ENCODE assay signal across 1 cellular context in the genomic region with DNA sequence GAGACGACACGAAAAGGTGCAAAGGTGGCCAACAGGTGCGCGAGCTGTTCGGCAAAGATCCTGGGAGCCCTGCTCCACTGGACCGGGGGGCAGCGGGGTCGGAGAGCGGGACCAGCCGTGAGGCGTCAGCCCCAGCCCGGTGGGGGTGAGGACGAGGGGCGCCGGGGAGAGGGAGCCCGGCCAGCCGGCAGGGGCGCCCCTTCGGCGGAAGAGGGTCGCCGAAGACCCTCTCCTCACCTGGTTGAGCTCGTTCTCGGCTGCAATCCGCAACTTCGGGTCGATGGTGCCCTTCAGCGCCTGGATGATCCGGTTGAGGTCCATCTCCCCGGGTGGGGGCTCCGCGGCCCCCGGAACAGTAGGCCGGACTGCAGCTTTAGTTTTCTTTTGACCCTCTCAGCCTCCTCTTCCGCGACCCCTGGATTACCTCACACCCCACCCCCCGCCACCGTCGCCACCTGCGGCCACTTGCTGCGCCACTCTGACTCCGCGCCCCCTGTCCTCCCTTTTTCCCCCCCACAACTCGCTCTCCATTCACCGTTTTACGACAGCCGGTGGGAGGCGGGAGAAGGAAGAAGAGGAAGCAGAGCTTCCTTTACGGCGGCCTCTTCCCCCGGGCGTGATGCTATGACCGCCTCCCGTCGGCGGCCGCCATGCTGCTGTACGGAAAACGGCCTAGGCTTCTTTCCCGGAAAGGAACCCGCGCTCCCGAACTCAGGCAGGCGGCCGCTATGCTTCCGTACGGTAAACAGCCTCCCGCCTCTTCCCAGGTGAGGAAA.
TF ChIP-seq lines count a peak whose summit lies in the region.

A gene (minus strand): TSS at position 543 of the 776 bp plus-strand sequence. CDS start 222 bp downstream, at position 321.

TF ChIP-seq in HepG2, 621 proteins besides CTCF, POLR2A, EP300 and RAD21 (continued from another document and continues in another):
- TF ChIP-seq ASH2L (IDR thresholded peaks at IDR 0.05; ENCODE audit: insufficient read length, low read depth, low read length) = peak; percentile 75
- peak; percentile 87 for TF ChIP-seq CREM (IDR thresholded peaks at IDR 0.05)
- TF ChIP-seq CREM (CRISPR knock-in tag; IDR thresholded peaks at IDR 0.05) = no peak
- peak; percentile 69; the same call in 1 of the 2 replicates for TF ChIP-seq MTA1 (CRISPR knock-in tag; IDR thresholded peaks at IDR 0.05; ENCODE audit: borderline replicate concordance)
- TF ChIP-seq PPARG (CRISPR knock-in tag; conservative IDR thresholded peaks at IDR 0.05) = 0 out of 2 replicates have a peak, but pooled peaks have one; percentile 8
- TF ChIP-seq ZNF543 (CRISPR knock-in tag; IDR thresholded peaks at IDR 0.05) = 0 out of 2 replicates have a peak, but pooled peaks have one; percentile 8
- TF ChIP-seq, protein P1, sequence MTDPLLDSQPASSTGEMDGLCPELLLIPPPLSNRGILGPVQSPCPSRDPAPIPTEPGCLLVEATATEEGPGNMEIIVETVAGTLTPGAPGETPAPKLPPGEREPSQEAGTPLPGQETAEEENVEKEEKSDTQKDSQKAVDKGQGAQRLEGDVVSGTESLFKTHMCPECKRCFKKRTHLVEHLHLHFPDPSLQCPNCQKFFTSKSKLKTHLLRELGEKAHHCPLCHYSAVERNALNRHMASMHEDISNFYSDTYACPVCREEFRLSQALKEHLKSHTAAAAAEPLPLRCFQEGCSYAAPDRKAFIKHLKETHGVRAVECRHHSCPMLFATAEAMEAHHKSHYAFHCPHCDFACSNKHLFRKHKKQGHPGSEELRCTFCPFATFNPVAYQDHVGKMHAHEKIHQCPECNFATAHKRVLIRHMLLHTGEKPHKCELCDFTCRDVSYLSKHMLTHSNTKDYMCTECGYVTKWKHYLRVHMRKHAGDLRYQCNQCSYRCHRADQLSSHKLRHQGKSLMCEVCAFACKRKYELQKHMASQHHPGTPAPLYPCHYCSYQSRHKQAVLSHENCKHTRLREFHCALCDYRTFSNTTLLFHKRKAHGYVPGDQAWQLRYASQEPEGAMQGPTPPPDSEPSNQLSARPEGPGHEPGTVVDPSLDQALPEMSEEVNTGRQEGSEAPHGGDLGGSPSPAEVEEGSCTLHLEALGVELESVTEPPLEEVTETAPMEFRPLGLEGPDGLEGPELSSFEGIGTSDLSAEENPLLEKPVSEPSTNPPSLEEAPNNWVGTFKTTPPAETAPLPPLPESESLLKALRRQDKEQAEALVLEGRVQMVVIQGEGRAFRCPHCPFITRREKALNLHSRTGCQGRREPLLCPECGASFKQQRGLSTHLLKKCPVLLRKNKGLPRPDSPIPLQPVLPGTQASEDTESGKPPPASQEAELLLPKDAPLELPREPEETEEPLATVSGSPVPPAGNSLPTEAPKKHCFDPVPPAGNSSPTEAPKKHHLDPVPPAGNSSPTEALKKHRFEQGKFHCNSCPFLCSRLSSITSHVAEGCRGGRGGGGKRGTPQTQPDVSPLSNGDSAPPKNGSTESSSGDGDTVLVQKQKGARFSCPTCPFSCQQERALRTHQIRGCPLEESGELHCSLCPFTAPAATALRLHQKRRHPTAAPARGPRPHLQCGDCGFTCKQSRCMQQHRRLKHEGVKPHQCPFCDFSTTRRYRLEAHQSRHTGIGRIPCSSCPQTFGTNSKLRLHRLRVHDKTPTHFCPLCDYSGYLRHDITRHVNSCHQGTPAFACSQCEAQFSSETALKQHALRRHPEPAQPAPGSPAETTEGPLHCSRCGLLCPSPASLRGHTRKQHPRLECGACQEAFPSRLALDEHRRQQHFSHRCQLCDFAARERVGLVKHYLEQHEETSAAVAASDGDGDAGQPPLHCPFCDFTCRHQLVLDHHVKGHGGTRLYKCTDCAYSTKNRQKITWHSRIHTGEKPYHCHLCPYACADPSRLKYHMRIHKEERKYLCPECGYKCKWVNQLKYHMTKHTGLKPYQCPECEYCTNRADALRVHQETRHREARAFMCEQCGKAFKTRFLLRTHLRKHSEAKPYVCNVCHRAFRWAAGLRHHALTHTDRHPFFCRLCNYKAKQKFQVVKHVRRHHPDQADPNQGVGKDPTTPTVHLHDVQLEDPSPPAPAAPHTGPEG (CRISPR knock-in tag; IDR thresholded peaks at IDR 0.05) = 0 out of 2 replicates have a peak, but pooled peaks have one; percentile 32
- peak; percentile 62; the same call in 1 of the 2 replicates for TF ChIP-seq KAT7 (CRISPR knock-in tag; IDR thresholded peaks at IDR 0.05; ENCODE audit: borderline replicate concordance)
- 0 out of 2 replicates have a peak, but pooled peaks have one; percentile 12 for TF ChIP-seq ZMYM3 (CRISPR knock-in tag; IDR thresholded peaks at IDR 0.05)
- TF ChIP-seq BRCA1 (CRISPR knock-in tag; IDR thresholded peaks at IDR 0.05) = 0 out of 2 replicates have a peak, but pooled peaks have one; percentile 36
- TF ChIP-seq TBX2 (CRISPR knock-in tag; IDR thresholded peaks at IDR 0.05; ENCODE audit: borderline replicate concordance) = peak; percentile 67; the same call in 1 of the 2 replicates
- TF ChIP-seq, protein P2, sequence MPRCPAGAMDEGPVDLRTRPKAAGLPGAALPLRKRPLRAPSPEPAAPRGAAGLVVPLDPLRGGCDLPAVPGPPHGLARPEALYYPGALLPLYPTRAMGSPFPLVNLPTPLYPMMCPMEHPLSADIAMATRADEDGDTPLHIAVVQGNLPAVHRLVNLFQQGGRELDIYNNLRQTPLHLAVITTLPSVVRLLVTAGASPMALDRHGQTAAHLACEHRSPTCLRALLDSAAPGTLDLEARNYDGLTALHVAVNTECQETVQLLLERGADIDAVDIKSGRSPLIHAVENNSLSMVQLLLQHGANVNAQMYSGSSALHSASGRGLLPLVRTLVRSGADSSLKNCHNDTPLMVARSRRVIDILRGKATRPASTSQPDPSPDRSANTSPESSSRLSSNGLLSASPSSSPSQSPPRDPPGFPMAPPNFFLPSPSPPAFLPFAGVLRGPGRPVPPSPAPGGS (CRISPR knock-in tag; IDR thresholded peaks at IDR 0.05) = peak; percentile 89
- TF ChIP-seq GTF3A (CRISPR knock-in tag; conservative IDR thresholded peaks at IDR 0.05) = no peak
- TF ChIP-seq ZSCAN22 (CRISPR knock-in tag; IDR thresholded peaks at IDR 0.05) = no peak
- TF ChIP-seq, protein P3, sequence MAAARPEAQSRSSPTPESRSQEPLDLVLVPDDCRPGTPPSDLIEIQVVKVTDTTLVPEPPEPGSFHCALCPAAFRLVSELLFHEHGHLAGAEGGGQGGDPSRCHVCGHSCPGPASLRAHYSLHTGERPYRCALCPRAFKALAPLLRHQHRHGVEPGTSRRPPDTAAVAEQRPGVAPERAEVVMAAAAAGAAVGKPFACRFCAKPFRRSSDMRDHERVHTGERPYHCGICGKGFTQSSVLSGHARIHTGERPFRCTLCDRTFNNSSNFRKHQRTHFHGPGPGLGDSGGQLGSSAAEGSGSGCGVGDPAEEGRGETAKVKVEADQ (CRISPR knock-in tag; IDR thresholded peaks at IDR 0.05; ENCODE audit: borderline replicate concordance) = peak; percentile 51; the same call in 1 of the 2 replicates
- TF ChIP-seq, protein P4, sequence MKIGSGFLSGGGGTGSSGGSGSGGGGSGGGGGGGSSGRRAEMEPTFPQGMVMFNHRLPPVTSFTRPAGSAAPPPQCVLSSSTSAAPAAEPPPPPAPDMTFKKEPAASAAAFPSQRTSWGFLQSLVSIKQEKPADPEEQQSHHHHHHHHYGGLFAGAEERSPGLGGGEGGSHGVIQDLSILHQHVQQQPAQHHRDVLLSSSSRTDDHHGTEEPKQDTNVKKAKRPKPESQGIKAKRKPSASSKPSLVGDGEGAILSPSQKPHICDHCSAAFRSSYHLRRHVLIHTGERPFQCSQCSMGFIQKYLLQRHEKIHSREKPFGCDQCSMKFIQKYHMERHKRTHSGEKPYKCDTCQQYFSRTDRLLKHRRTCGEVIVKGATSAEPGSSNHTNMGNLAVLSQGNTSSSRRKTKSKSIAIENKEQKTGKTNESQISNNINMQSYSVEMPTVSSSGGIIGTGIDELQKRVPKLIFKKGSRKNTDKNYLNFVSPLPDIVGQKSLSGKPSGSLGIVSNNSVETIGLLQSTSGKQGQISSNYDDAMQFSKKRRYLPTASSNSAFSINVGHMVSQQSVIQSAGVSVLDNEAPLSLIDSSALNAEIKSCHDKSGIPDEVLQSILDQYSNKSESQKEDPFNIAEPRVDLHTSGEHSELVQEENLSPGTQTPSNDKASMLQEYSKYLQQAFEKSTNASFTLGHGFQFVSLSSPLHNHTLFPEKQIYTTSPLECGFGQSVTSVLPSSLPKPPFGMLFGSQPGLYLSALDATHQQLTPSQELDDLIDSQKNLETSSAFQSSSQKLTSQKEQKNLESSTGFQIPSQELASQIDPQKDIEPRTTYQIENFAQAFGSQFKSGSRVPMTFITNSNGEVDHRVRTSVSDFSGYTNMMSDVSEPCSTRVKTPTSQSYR (CRISPR knock-in tag; IDR thresholded peaks at IDR 0.05; ENCODE audit: borderline replicate concordance) = peak; percentile 52; the same call in 1 of the 2 replicates
- TF ChIP-seq TEAD3 (CRISPR knock-in tag; optimal IDR thresholded peaks at IDR 0.05; ENCODE audit: borderline replicate concordance) = peak; percentile 30
- TF ChIP-seq, protein P5, sequence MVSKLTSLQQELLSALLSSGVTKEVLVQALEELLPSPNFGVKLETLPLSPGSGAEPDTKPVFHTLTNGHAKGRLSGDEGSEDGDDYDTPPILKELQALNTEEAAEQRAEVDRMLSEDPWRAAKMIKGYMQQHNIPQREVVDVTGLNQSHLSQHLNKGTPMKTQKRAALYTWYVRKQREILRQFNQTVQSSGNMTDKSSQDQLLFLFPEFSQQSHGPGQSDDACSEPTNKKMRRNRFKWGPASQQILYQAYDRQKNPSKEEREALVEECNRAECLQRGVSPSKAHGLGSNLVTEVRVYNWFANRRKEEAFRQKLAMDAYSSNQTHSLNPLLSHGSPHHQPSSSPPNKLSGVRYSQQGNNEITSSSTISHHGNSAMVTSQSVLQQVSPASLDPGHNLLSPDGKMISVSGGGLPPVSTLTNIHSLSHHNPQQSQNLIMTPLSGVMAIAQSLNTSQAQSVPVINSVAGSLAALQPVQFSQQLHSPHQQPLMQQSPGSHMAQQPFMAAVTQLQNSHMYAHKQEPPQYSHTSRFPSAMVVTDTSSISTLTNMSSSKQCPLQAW (CRISPR knock-in tag; IDR thresholded peaks at IDR 0.05) = peak; percentile 71
- TF ChIP-seq, protein P6, sequence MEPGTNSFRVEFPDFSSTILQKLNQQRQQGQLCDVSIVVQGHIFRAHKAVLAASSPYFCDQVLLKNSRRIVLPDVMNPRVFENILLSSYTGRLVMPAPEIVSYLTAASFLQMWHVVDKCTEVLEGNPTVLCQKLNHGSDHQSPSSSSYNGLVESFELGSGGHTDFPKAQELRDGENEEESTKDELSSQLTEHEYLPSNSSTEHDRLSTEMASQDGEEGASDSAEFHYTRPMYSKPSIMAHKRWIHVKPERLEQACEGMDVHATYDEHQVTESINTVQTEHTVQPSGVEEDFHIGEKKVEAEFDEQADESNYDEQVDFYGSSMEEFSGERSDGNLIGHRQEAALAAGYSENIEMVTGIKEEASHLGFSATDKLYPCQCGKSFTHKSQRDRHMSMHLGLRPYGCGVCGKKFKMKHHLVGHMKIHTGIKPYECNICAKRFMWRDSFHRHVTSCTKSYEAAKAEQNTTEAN (CRISPR knock-in tag; conservative IDR thresholded peaks at IDR 0.05) = no peak; the same call in 1 of the 2 replicates
- TF ChIP-seq NCOA1 (CRISPR knock-in tag; IDR thresholded peaks at IDR 0.05) = 0 out of 2 replicates have a peak, but pooled peaks have one; percentile 8
- peak; percentile 22 for TF ChIP-seq RBM39 (IDR thresholded peaks at IDR 0.05; ENCODE audit: low read depth, low read length, poor library complexity, severe bottlenecking)
- 0 out of 2 replicates have a peak, but pooled peaks have one; percentile 25 for TF ChIP-seq ZNF232 (CRISPR knock-in tag; IDR thresholded peaks at IDR 0.05; ENCODE audit: borderline replicate concordance)
- peak; percentile 56; the same call in 1 of the 2 replicates for TF ChIP-seq ZC3H13 (CRISPR knock-in tag; IDR thresholded peaks at IDR 0.05)
- TF ChIP-seq ZNF205 (CRISPR knock-in tag; IDR thresholded peaks at IDR 0.05) = 0 out of 2 replicates have a peak, but pooled peaks have one; percentile 23
- peak; percentile 23; the same call in 1 of the 2 replicates for TF ChIP-seq CBFB (CRISPR knock-in tag; IDR thresholded peaks at IDR 0.05)
- TF ChIP-seq, protein P7, sequence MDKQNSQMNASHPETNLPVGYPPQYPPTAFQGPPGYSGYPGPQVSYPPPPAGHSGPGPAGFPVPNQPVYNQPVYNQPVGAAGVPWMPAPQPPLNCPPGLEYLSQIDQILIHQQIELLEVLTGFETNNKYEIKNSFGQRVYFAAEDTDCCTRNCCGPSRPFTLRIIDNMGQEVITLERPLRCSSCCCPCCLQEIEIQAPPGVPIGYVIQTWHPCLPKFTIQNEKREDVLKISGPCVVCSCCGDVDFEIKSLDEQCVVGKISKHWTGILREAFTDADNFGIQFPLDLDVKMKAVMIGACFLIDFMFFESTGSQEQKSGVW (CRISPR knock-in tag; IDR thresholded peaks at IDR 0.05; ENCODE audit: borderline replicate concordance) = no peak
- TF ChIP-seq ZNF746 (CRISPR knock-in tag; IDR thresholded peaks at IDR 0.05) = peak; percentile 88
- peak; percentile 58; the same call in 1 of the 2 replicates for TF ChIP-seq FOXO1 (CRISPR knock-in tag; IDR thresholded peaks at IDR 0.05)
- TF ChIP-seq, protein P8, sequence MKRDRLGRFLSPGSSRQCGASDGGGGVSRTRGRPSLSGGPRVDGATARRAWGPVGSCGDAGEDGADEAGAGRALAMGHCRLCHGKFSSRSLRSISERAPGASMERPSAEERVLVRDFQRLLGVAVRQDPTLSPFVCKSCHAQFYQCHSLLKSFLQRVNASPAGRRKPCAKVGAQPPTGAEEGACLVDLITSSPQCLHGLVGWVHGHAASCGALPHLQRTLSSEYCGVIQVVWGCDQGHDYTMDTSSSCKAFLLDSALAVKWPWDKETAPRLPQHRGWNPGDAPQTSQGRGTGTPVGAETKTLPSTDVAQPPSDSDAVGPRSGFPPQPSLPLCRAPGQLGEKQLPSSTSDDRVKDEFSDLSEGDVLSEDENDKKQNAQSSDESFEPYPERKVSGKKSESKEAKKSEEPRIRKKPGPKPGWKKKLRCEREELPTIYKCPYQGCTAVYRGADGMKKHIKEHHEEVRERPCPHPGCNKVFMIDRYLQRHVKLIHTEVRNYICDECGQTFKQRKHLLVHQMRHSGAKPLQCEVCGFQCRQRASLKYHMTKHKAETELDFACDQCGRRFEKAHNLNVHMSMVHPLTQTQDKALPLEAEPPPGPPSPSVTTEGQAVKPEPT (CRISPR knock-in tag; IDR thresholded peaks at IDR 0.05; ENCODE audit: low read depth) = no peak
- TF ChIP-seq SRF (IDR thresholded peaks at IDR 0.05; ENCODE audit: low read depth, low read length) = no peak
- TF ChIP-seq MYC (CRISPR knock-in tag; IDR thresholded peaks at IDR 0.05; ENCODE audit: borderline replicate concordance) = peak; percentile 48; the same call in 1 of the 2 replicates
- TF ChIP-seq RFX3 (CRISPR knock-in tag; IDR thresholded peaks at IDR 0.05) = no peak
- TF ChIP-seq PHF8 (CRISPR knock-in tag; IDR thresholded peaks at IDR 0.05) = peak; percentile 81
- peak; percentile 17 for TF ChIP-seq HNF4G (IDR thresholded peaks at IDR 0.05; ENCODE audit: borderline replicate concordance, low read depth, low read length)
- TF ChIP-seq HNF4G (CRISPR knock-in tag; IDR thresholded peaks at IDR 0.05; ENCODE audit: borderline replicate concordance, low read depth) = 0 out of 2 replicates have a peak, but pooled peaks have one; percentile 27
- TF ChIP-seq RBAK (CRISPR knock-in tag; IDR thresholded peaks at IDR 0.05) = no peak
- peak; percentile 50; the same call in 1 of the 2 replicates for TF ChIP-seq PHF21A (CRISPR knock-in tag; IDR thresholded peaks at IDR 0.05)
